Comparison of ENCODE assay signal across 8 cellular contexts in the genomic region with DNA sequence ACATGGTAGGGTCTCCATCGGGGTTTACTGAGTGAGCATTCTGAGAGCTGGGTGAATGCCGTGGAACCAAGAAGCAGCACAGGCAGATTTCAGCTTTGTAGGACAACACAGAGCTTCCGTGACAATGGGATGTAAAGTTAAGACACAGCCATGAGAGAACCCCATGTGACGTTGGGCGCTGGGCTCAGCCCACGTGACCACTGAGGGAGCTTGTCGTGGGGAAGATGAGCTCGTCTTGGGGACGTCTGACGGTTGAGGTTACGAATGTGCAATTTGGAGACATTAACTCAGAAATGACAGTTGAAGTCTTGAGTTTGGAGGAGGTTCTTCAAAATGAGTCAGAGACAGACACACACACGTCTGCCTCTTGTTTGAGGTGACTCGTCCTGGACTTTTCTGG. TPM values are rescaled to one million over a fixed set of nuclear protein-coding genes. Genes with fewer than 3 reads are reported as not detected.
DNase-seq lines count a peak whose midpoint lies in the region; ATAC-seq, FAIRE-seq and TF ChIP-seq lines count a peak whose summit lies in the region.
"Not testable (repeated sequence)": the region's sequence is repeated elsewhere in the genome, so short reads cannot be mapped to it uniquely, and the experiment has no call there.

No MANE protein-coding gene starts in this region.

- DNase-seq in activated CD4-positive, alpha-beta T cell treated with anti-CD3 and anti-CD28 coated beads, Interleukin-2, amount 50 U/mL, for 48 hours: peak; percentile 38 to 54
- DNase-seq in activated T-cell treated with anti-CD3 and anti-CD28 coated beads, Interleukin-2, amount 50 U/mL, for 24 hours; endothelial cell of umbilical vein (ENCODE audit: low read depth, low spot score); thoracic aorta (ENCODE audit: low spot score): not testable (repeated sequence)
- peak; percentile 19 for DNase-seq in activated naive CD4-positive, alpha-beta T cell treated with Interleukin-2 at 50 U/mL for 16 hours
- peak in 1 of 9 donors; percentile 62 for DNase-seq in naive thymus-derived CD4-positive, alpha-beta T cell
- peak; percentile 36 to 74 for DNase-seq in stimulated activated CD8-positive, alpha-beta memory T cell treated with anti-CD3 and anti-CD28 coated beads, Interleukin-15, amount 100 ng/mL, for 48 hours (ENCODE audit: low read depth in 2 of 2)

- not testable (repeated sequence) for H3K36me3 ChIP-seq in endothelial cell of umbilical vein (ENCODE audit: control insufficient read depth in 2 of 2, extremely low read depth in 1 of 2, insufficient read depth in 2 of 2, low read length in 2 of 2)
- H3K36me3 ChIP-seq in naive thymus-derived CD4-positive, alpha-beta T cell (ENCODE audit: control insufficient read depth in 2 of 3, insufficient read depth in 3 of 3, low read length in 3 of 3): peaks cover under 1 to 20% (median 3%) of the 10 kb centered on the region in 3 experiments
- H3K36me3 ChIP-seq in thoracic aorta: peaks cover 45% of the 10 kb centered on the region

- not testable (repeated sequence) for H3K27me3 ChIP-seq in endothelial cell of umbilical vein (ENCODE audit: control insufficient read depth in 2 of 2, insufficient read depth in 2 of 2, low read length in 2 of 2); naive thymus-derived CD4-positive, alpha-beta T cell (ENCODE audit: control insufficient read depth in 2 of 2, insufficient read depth in 2 of 2, low read length in 2 of 2); thoracic aorta (replicated peaks; ENCODE audit: insufficient read depth)

- not testable (repeated sequence) for TF ChIP-seq POLR2A in endothelial cell of umbilical vein (IDR thresholded peaks at IDR 0.05; ENCODE audit: low read depth, low read length)

- H3K9ac ChIP-seq in endothelial cell of umbilical vein (replicated peaks; ENCODE audit: extremely low read depth, insufficient read depth, low read length): not testable (repeated sequence)

- not testable (repeated sequence) for H3K27me3 Mint-ChIP-seq in activated T-cell treated with anti-CD3 and anti-CD28 coated beads, Interleukin-2, amount 50 U/mL, for 24 hours; naive thymus-derived CD4-positive, alpha-beta T cell

- not testable (repeated sequence) for H3K4me1 Mint-ChIP-seq in activated T-cell treated with anti-CD3 and anti-CD28 coated beads, Interleukin-2, amount 50 U/mL, for 24 hours (ENCODE audit: low read depth); naive thymus-derived CD4-positive, alpha-beta T cell

- peaks cover 42% of the 10 kb centered on the region for H3K36me3 Mint-ChIP-seq in activated T-cell treated with anti-CD3 and anti-CD28 coated beads, Interleukin-2, amount 50 U/mL, for 24 hours (ENCODE audit: low read depth)
- peaks cover 0 to 18% (median 12%) of the 10 kb centered on the region in 5 donors for H3K36me3 Mint-ChIP-seq in naive thymus-derived CD4-positive, alpha-beta T cell

- H4K20me1 ChIP-seq in endothelial cell of umbilical vein (replicated peaks; ENCODE audit: control insufficient read depth, extremely low read depth, insufficient read depth, low read length): not testable (repeated sequence)

- ATAC-seq in SK-N-SH treated with all-trans-retinoic acid at 6 μM for 48 hours (peak; percentile 41; the same call in 2 of the 3 replicates), thoracic aorta (ENCODE audit: insufficient number of reproducible peaks, low FRiP score, low read depth) (peak; percentile 9)
- peak; percentile 22 for ATAC-seq in naive thymus-derived CD4-positive, alpha-beta T cell

- not testable (repeated sequence) for H3K4me2 ChIP-seq in endothelial cell of umbilical vein (ENCODE audit: insufficient read depth, low read length)

- not testable (repeated sequence) for H3K4me3 ChIP-seq in endothelial cell of umbilical vein (replicated peaks in 1 of 3; ENCODE audit: insufficient read depth in 1 of 3, low read depth in 1 of 3, low read length in 3 of 3); naive thymus-derived CD4-positive, alpha-beta T cell (ENCODE audit: low read length); thoracic aorta

- peak; percentile 83 for FAIRE-seq in endothelial cell of umbilical vein (lab: Jason Lieb, UNC)

- dilution Hi-C loops in endothelial cell of umbilical vein (cut with MboI; ENCODE audit: extremely low pct_ligation_motif_present, low sequenced_read_pairs): not testable (repeated sequence)

- BruUV-seq in endothelial cell of umbilical vein (replicated peaks; lab: Mats Ljungman, UMichigan): not testable (repeated sequence)

- CTCF ChIA-PET in endothelial cell of umbilical vein (lab: Charles Lee); naive thymus-derived CD4-positive, alpha-beta T cell (lab: Charles Lee): not testable (repeated sequence)

- H3K27ac Mint-ChIP-seq in activated T-cell treated with anti-CD3 and anti-CD28 coated beads, Interleukin-2, amount 50 U/mL, for 24 hours: peak overlapping the region; percentile 66
- H3K27ac Mint-ChIP-seq in naive thymus-derived CD4-positive, alpha-beta T cell: not testable (repeated sequence)

- not testable (repeated sequence) for H3K4me1 ChIP-seq in endothelial cell of umbilical vein (ENCODE audit: control insufficient read depth, extremely low read depth, insufficient read depth, low read length); naive thymus-derived CD4-positive, alpha-beta T cell (ENCODE audit: control insufficient read depth in 2 of 2, insufficient read depth in 2 of 2, low read length in 2 of 2); thoracic aorta (ENCODE audit: control insufficient read depth in 1 of 2, low read depth in 2 of 2)

- H3K79me2 ChIP-seq in endothelial cell of umbilical vein (ENCODE audit: control insufficient read depth, insufficient read depth, low read length): not testable (repeated sequence)

- TF ChIP-seq CTCF in endothelial cell of umbilical vein (IDR thresholded peaks at IDR 0.05; ENCODE audit: extremely low read depth in 1 of 2, insufficient read depth in 1 of 2, low read depth in 1 of 2, low read length in 2 of 2); thoracic aorta (IDR thresholded peaks at IDR 0.05): not testable (repeated sequence)

- H3K9me3 ChIP-seq in endothelial cell of umbilical vein (replicated peaks; ENCODE audit: control insufficient read depth, insufficient read depth, low read length); naive thymus-derived CD4-positive, alpha-beta T cell (ENCODE audit: control insufficient read depth in 2 of 3, low read length in 3 of 3); thoracic aorta: not testable (repeated sequence)

- intact Hi-C loops in endothelial cell of umbilical vein (cut with micrococcal nuclease); naive thymus-derived CD4-positive, alpha-beta T cell (cut with micrococcal nuclease): not testable (repeated sequence)

- not testable (repeated sequence) for H3K4me3 Mint-ChIP-seq in activated T-cell treated with anti-CD3 and anti-CD28 coated beads, Interleukin-2, amount 50 U/mL, for 24 hours; naive thymus-derived CD4-positive, alpha-beta T cell

- not testable (repeated sequence) for H3K27ac ChIP-seq in endothelial cell of umbilical vein (ENCODE audit: insufficient read depth, low read depth, low read length); naive thymus-derived CD4-positive, alpha-beta T cell (ENCODE audit: low read depth, low read length); thoracic aorta

- not testable (repeated sequence) for H3K9me1 ChIP-seq in endothelial cell of umbilical vein (replicated peaks; ENCODE audit: control insufficient read depth, extremely low read depth, insufficient read depth, low read length)

- H3K9me3 Mint-ChIP-seq in activated T-cell treated with anti-CD3 and anti-CD28 coated beads, Interleukin-2, amount 50 U/mL, for 24 hours; naive thymus-derived CD4-positive, alpha-beta T cell: not testable (repeated sequence)

- POLR2A ChIA-PET in endothelial cell of umbilical vein (lab: Charles Lee); naive thymus-derived CD4-positive, alpha-beta T cell (lab: Charles Lee): not testable (repeated sequence)

- H2AFZ ChIP-seq in endothelial cell of umbilical vein (ENCODE audit: low read depth, low read length): not testable (repeated sequence)

RNA-seq across cellular contexts. Expression of a gene that starts 51.5 kb away (rescaled TPM):
- total RNA-seq in endothelial cell of umbilical vein: 0.62 and 0.81 TPM in 2 replicates
- 0.18 TPM in 1 of 2 replicates, not detected in the other for polyA plus RNA-seq in endothelial cell of umbilical vein
- polyA plus RNA-seq in endothelial cell of umbilical vein (2011; cell fraction: cytosol; rRNA removed): not detected in 2 replicates
- 0.17 and 0.35 TPM in 2 replicates for polyA plus RNA-seq in endothelial cell of umbilical vein (2011; cell fraction: nucleus; rRNA removed)
- polyA plus RNA-seq in endothelial cell of umbilical vein (2012): 0.12 and 0.31 TPM in 2 replicates
- polyA minus RNA-seq in endothelial cell of umbilical vein: not detected in 2 replicates
- polyA minus RNA-seq in endothelial cell of umbilical vein (2011; cell fraction: cytosol; rRNA and poly(A)+ RNA removed): not detected
- not detected in 2 replicates for polyA minus RNA-seq in endothelial cell of umbilical vein (2011; cell fraction: nucleus; rRNA and poly(A)+ RNA removed)
- 10 to 100 TPM in 4 of 5 experiments, 1 to 10 TPM in 1; 7.9 to 17.8 (median 13.2) TPM for total RNA-seq in naive thymus-derived CD4-positive, alpha-beta T cell
- under 1 TPM; 0.66 to 0.97 TPM for polyA plus RNA-seq in naive thymus-derived CD4-positive, alpha-beta T cell
- 1 to 10 TPM; 3.4 to 6.8 TPM for total RNA-seq in thoracic aorta
